ENCODE assay signal across 7 cellular contexts in the genomic region with DNA sequence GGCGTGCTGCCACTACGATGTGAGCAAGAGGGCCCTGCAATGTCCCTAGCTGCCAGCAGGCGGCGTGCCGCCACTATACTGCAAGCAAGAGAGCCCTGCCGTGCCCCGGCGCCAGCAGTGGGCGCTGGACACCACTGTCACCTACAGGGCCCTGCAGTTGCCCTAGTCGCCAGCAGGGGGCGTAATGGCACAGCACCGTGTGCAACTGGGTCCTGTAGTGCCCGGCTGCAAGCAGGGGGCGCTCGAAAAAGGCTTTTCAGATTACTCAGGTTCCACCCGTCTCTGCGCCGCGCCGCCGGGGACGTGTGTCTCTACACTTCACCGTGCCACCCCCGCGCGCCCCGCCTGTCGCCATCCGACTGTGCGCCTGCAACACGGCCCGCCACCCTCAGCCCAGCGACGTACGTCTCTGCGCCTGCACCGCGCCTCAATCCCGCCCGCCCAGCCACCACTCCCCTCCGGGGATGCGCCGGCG.
DNase-seq lines count a peak whose midpoint lies in the region; FAIRE-seq and TF ChIP-seq lines count a peak whose summit lies in the region.

No MANE protein-coding gene starts in this region.

- DNase-seq in RWPE1 (ENCODE audit: low spot score) (no peak), endothelial cell of umbilical vein (ENCODE audit: low read depth, low spot score) (no peak), NCI-H187 treated with DMSO at 0.1 percent for 48 hours (lab: John Stamatoyannopoulos, UW) (no peak), superior temporal gyrus (ENCODE audit: extremely low spot score) (no peak), retina (no peak)
- peak; percentile 73 for DNase-seq in stimulated activated CD4-positive, alpha-beta T cell treated with anti-CD3 and anti-CD28 coated beads, Interleukin-15, amount 100 ng/mL, for 24 hours

- no peak for TF ChIP-seq POLR2A in endothelial cell of umbilical vein (IDR thresholded peaks at IDR 0.05; ENCODE audit: low read depth, low read length)

- H3K4me3 ChIP-seq in GM12875 (ENCODE audit: low read depth, low read length) (no peak overlapping the region), endothelial cell of umbilical vein (replicated peaks in 1 of 3; ENCODE audit: insufficient read depth in 1 of 3, low read depth in 1 of 3, low read length in 3 of 3) (no peak overlapping the region)

- H3K79me2 ChIP-seq in endothelial cell of umbilical vein (ENCODE audit: control insufficient read depth, insufficient read depth, low read length), result no peaks in the 10 kb centered on the region

- no TSS peak for BruUV-seq in endothelial cell of umbilical vein (replicated peaks; lab: Mats Ljungman, UMichigan)

- H3K36me3 ChIP-seq in endothelial cell of umbilical vein (ENCODE audit: control insufficient read depth in 2 of 2, extremely low read depth in 1 of 2, insufficient read depth in 2 of 2, low read length in 2 of 2), result no peaks in the 10 kb centered on the region

- no peak overlapping the region for H3K4me2 ChIP-seq in endothelial cell of umbilical vein (ENCODE audit: insufficient read depth, low read length)

- H3K9me3 ChIP-seq in endothelial cell of umbilical vein (replicated peaks; ENCODE audit: control insufficient read depth, insufficient read depth, low read length), result no peaks in the 10 kb centered on the region

- intact Hi-C loops in endothelial cell of umbilical vein (cut with micrococcal nuclease), result no loop called here

- dilution Hi-C loops in endothelial cell of umbilical vein (cut with MboI; ENCODE audit: extremely low pct_ligation_motif_present, low sequenced_read_pairs), result no loop called here

- H3K27ac ChIP-seq in RWPE1 (no peak overlapping the region), endothelial cell of umbilical vein (ENCODE audit: insufficient read depth, low read depth, low read length) (no peak overlapping the region)

- H3K4me1 ChIP-seq in endothelial cell of umbilical vein (ENCODE audit: control insufficient read depth, extremely low read depth, insufficient read depth, low read length), result no peaks in the 10 kb centered on the region

- no peaks in the 10 kb centered on the region for H3K27me3 ChIP-seq in endothelial cell of umbilical vein (ENCODE audit: control insufficient read depth in 2 of 2, insufficient read depth in 2 of 2, low read length in 2 of 2)

- H3K9me1 ChIP-seq in endothelial cell of umbilical vein (replicated peaks; ENCODE audit: control insufficient read depth, extremely low read depth, insufficient read depth, low read length), result no peaks in the 10 kb centered on the region

- FAIRE-seq in endothelial cell of umbilical vein (lab: Jason Lieb, UNC), result no peak

- TF ChIP-seq CTCF in GM12875 (IDR thresholded peaks at IDR 0.05; ENCODE audit: borderline replicate concordance, insufficient read depth, low read depth, low read length) (peak; percentile 77), RWPE1 (conservative IDR thresholded peaks at IDR 0.05; ENCODE audit: low read depth) (peak; percentile 9; the same call in 1 of the 2 replicates), endothelial cell of umbilical vein (IDR thresholded peaks at IDR 0.05; ENCODE audit: extremely low read depth in 1 of 2, insufficient read depth in 1 of 2, low read depth in 1 of 2, low read length in 2 of 2) (peak; percentile 33 to 40)

- H4K20me1 ChIP-seq in endothelial cell of umbilical vein (replicated peaks; ENCODE audit: control insufficient read depth, extremely low read depth, insufficient read depth, low read length), result no peaks in the 10 kb centered on the region

- CTCF ChIA-PET in RWPE1 (lab: Yijun Ruan, JAX) (no interaction called here), endothelial cell of umbilical vein (lab: Charles Lee) (no interaction called here)

- POLR2A ChIA-PET in RWPE1 (lab: Yijun Ruan, JAX; ENCODE audit: low non-redundant PET), result no interaction called here
- POLR2A ChIA-PET in endothelial cell of umbilical vein (lab: Charles Lee), result no interaction called here

- no peak overlapping the region for H3K9ac ChIP-seq in endothelial cell of umbilical vein (replicated peaks; ENCODE audit: extremely low read depth, insufficient read depth, low read length)

- H2AFZ ChIP-seq in endothelial cell of umbilical vein (ENCODE audit: low read depth, low read length), result no peak overlapping the region

TF ChIP-seq in endothelial cell of umbilical vein, 7 proteins besides CTCF, POLR2A, EP300 and RAD21:
- TF ChIP-seq POLR2AphosphoS5 (IDR thresholded peaks at IDR 0.05; ENCODE audit: insufficient read depth, low read depth, low read length) (no peak), JUN (IDR thresholded peaks at IDR 0.05; ENCODE audit: borderline replicate concordance, insufficient read depth, insufficient read length, low read depth) (no peak), EZH2 (IDR thresholded peaks at IDR 0.05; ENCODE audit: borderline replicate concordance, low read depth, low read length, severe bottlenecking) (no peak), FOS (IDR thresholded peaks at IDR 0.05; ENCODE audit: borderline replicate concordance, insufficient read depth, low read length) (no peak), MYC (IDR thresholded peaks at IDR 0.05; ENCODE audit: low read depth, low read length) (no peak), GATA2 (IDR thresholded peaks at IDR 0.05; ENCODE audit: insufficient read depth, insufficient read length, low read depth, low read length) (no peak)
- TF ChIP-seq, protein P1, sequence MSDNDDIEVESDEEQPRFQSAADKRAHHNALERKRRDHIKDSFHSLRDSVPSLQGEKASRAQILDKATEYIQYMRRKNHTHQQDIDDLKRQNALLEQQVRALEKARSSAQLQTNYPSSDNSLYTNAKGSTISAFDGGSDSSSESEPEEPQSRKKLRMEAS (IDR thresholded peaks at IDR 0.05; ENCODE audit: insufficient read depth, insufficient read length), result no peak

Comparison
In these comparisons a context has a peak if more than half of its experiments do, and no peak if none do; other contexts are left out.
1. CTCF ChIP-seq: peak in every context shown above with its lines; median percentile 77 in GM12875; 36 in endothelial cell of umbilical vein; 9 in RWPE1.